ENCODE assay signal across 21 cellular contexts in the genomic region with DNA sequence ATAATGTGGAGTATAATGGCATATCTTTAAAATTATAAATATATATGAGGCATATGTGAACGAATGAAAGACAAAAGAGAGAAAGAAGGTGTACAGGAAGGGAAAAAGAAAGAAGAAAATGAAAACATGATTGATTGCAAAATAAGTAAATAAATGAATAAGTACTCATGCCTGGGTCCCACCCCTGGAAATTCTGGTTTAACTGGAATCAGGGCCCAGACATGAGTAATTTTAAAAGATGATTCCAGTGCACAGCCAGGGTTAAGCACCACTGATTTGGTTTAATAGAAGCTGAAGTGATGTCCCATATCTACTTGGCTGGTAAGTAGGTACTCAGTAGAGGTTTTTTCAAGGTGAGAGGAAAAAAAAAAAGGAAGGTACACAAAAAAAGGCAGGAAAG. TPM values are rescaled to one million over a fixed set of nuclear protein-coding genes. Genes with fewer than 3 reads are reported as not detected.
A peak's percentile ranks its signal among the peaks of the same experiment; 100 is the strongest.
DNase-seq lines count a peak whose midpoint lies in the region; ATAC-seq and TF ChIP-seq lines count a peak whose summit lies in the region.
"Had no signal": no experiment of that assay in that cellular context is flagged by ENCODE, and none has a peak within 500 bp of the region (broad histone marks: within the 10 kb centered on the region; RNA-seq: fewer than 3 reads in every experiment).

No MANE protein-coding gene starts in this region.

- H3K36me3 ChIP-seq in esophagus squamous epithelium: no peaks in the 10 kb centered on the region
- H3K36me3 ChIP-seq in prostate gland: no peaks in the 10 kb centered on the region
- no peaks in the 10 kb centered on the region for H3K36me3 ChIP-seq in CD4-positive, alpha-beta memory T cell (ENCODE audit: insufficient read depth, low read length)

- H3K27me3 Mint-ChIP-seq in activated CD8-positive, alpha-beta T cell treated with anti-CD3 and anti-CD28 coated beads, Interleukin-2, amount 10 ng/mL, durations not matched to agents 7 days and 5 days (ENCODE audit: low read depth): peaks cover 3% of the 10 kb centered on the region
- H3K27me3 Mint-ChIP-seq in CD4-positive, alpha-beta memory T cell: no peaks in the 10 kb centered on the region
- no peaks in the 10 kb centered on the region for H3K27me3 Mint-ChIP-seq in activated CD4-positive, alpha-beta T cell treated with anti-CD3 and anti-CD28 coated beads for 36 hours
- H3K27me3 Mint-ChIP-seq: central memory CD8-positive, alpha-beta T cell had no signal

- ATAC-seq in GM18861 (IDR thresholded peaks at IDR 0.05; ENCODE audit: unreplicated experiment): no peak
- no peak for ATAC-seq in activated CD8-positive, alpha-beta T cell treated with anti-CD3 and anti-CD28 coated beads, Interleukin-2, amount 10 ng/mL, durations not matched to agents 7 days and 5 days
- ATAC-seq in activated CD4-positive, alpha-beta T cell treated with anti-CD3 and anti-CD28 coated beads for 36 hours: no peak
- ATAC-seq: GM12878, left cardiac atrium had no signal

- H3K27ac ChIP-seq in esophagus squamous epithelium (peak overlapping the region in 3 of 4 donors; percentile 66 to 76 (median 72)), prostate gland (peak overlapping the region; percentile 59 to 68)
- no peak overlapping the region for H3K27ac ChIP-seq in CD4-positive, alpha-beta memory T cell (ENCODE audit: low read depth, low read length)
- H3K27ac ChIP-seq: HL-60 had no signal

- intact Hi-C loops in esophagus squamous epithelium (cut with DNase I) (no loop called here), prostate gland (cut with DNase I) (no loop called here)
- intact Hi-C loops in CD4-positive, alpha-beta memory T cell (cut with micrococcal nuclease): no loop called here
- intact Hi-C loops in activated CD4-positive, alpha-beta T cell treated with anti-CD3 and anti-CD28 coated beads for 36 hours (cut with DNase I, micrococcal nuclease): no loop called here

- H3K9me3 Mint-ChIP-seq in activated CD8-positive, alpha-beta T cell treated with anti-CD3 and anti-CD28 coated beads, Interleukin-2, amount 10 ng/mL, durations not matched to agents 7 days and 5 days (ENCODE audit: insufficient read depth): peaks cover 9% of the 10 kb centered on the region
- H3K9me3 Mint-ChIP-seq in CD4-positive, alpha-beta memory T cell: no peaks in the 10 kb centered on the region
- peaks cover 4% of the 10 kb centered on the region for H3K9me3 Mint-ChIP-seq in activated CD4-positive, alpha-beta T cell treated with anti-CD3 and anti-CD28 coated beads for 36 hours (ENCODE audit: low read depth)
- H3K9me3 Mint-ChIP-seq: central memory CD8-positive, alpha-beta T cell had no signal

- TF ChIP-seq CTCF in esophagus squamous epithelium (IDR thresholded peaks at IDR 0.05) (no peak), prostate gland (IDR thresholded peaks at IDR 0.05) (no peak)

- H3K4me1 ChIP-seq in esophagus squamous epithelium (peaks cover 7 to 24% (median 10%) of the 10 kb centered on the region in 3 donors), prostate gland (replicated peaks) (peaks cover 6% of the 10 kb centered on the region)
- H3K4me1 ChIP-seq in CD4-positive, alpha-beta memory T cell (ENCODE audit: insufficient read depth, low read length): no peaks in the 10 kb centered on the region

- H3K36me3 Mint-ChIP-seq in activated CD8-positive, alpha-beta T cell treated with anti-CD3 and anti-CD28 coated beads, Interleukin-2, amount 10 ng/mL, durations not matched to agents 7 days and 5 days (ENCODE audit: low read depth): peaks cover 2% of the 10 kb centered on the region
- H3K36me3 Mint-ChIP-seq in CD4-positive, alpha-beta memory T cell: no peaks in the 10 kb centered on the region
- no peaks in the 10 kb centered on the region for H3K36me3 Mint-ChIP-seq in activated CD4-positive, alpha-beta T cell treated with anti-CD3 and anti-CD28 coated beads for 36 hours (ENCODE audit: low read depth)

- POLR2A ChIA-PET in activated CD8-positive, alpha-beta T cell treated with anti-CD3 and anti-CD28 coated beads, Interleukin-2, amount 10 ng/mL, durations not matched to agents 7 days and 5 days (lab: Charles Lee): no interaction called here
- POLR2A ChIA-PET in CD4-positive, alpha-beta memory T cell (lab: Charles Lee; ENCODE audit: partially characterized antibody): no interaction called here
- POLR2A ChIA-PET in activated CD4-positive, alpha-beta T cell treated with anti-CD3 and anti-CD28 coated beads for 36 hours (lab: Charles Lee): no interaction called here

- H3K4me1 Mint-ChIP-seq in activated CD8-positive, alpha-beta T cell treated with anti-CD3 and anti-CD28 coated beads, Interleukin-2, amount 10 ng/mL, durations not matched to agents 7 days and 5 days (ENCODE audit: low read depth): peaks cover 5% of the 10 kb centered on the region
- H3K4me1 Mint-ChIP-seq in CD4-positive, alpha-beta memory T cell: peaks cover 2 to 5% (median 3%) of the 10 kb centered on the region in 4 donors
- H3K4me1 Mint-ChIP-seq in activated CD4-positive, alpha-beta T cell treated with anti-CD3 and anti-CD28 coated beads for 36 hours: peaks cover 2% of the 10 kb centered on the region
- H3K4me1 Mint-ChIP-seq: central memory CD8-positive, alpha-beta T cell had no signal

- H3K27me3 ChIP-seq in esophagus squamous epithelium: no peaks in the 10 kb centered on the region
- H3K27me3 ChIP-seq in prostate gland (replicated peaks; ENCODE audit: insufficient read depth): no peaks in the 10 kb centered on the region
- no peaks in the 10 kb centered on the region for H3K27me3 ChIP-seq in CD4-positive, alpha-beta memory T cell (ENCODE audit: insufficient read depth, low read length)

- H3K27ac Mint-ChIP-seq in activated CD8-positive, alpha-beta T cell treated with anti-CD3 and anti-CD28 coated beads, Interleukin-2, amount 10 ng/mL, durations not matched to agents 7 days and 5 days: no peak overlapping the region
- H3K27ac Mint-ChIP-seq in CD4-positive, alpha-beta memory T cell: no peak overlapping the region
- no peak overlapping the region for H3K27ac Mint-ChIP-seq in activated CD4-positive, alpha-beta T cell treated with anti-CD3 and anti-CD28 coated beads for 36 hours
- H3K27ac Mint-ChIP-seq: activated T-helper 2 cell treated with anti-CD3 and anti-CD28 coated beads, Interferon-gamma antibody, Interleukin-2, Interleukin-4, amounts not matched to agents 10 μg/mL and 5 μg/mL and 100 μg/mL, durations not matched to agents 14 hours and 24 hours and 36 hours had no signal

- TF ChIP-seq POLR2A in esophagus squamous epithelium (IDR thresholded peaks at IDR 0.05) (no peak), prostate gland (IDR thresholded peaks at IDR 0.05) (no peak)

- CTCF ChIA-PET in activated CD8-positive, alpha-beta T cell treated with anti-CD3 and anti-CD28 coated beads, Interleukin-2, amount 10 ng/mL, durations not matched to agents 7 days and 5 days (lab: Charles Lee): no interaction called here
- CTCF ChIA-PET in CD4-positive, alpha-beta memory T cell (lab: Charles Lee; ENCODE audit: partially characterized antibody): no interaction called here
- CTCF ChIA-PET in activated CD4-positive, alpha-beta T cell treated with anti-CD3 and anti-CD28 coated beads for 36 hours (lab: Charles Lee): no interaction called here

- WGBS in esophagus squamous epithelium, 2 donors: 36 to 37% methylated on average over 1 of the region's 1 CpG
- WGBS in prostate gland: 27% methylated on average over 1 of the region's 1 CpG

- H3K9me3 ChIP-seq in esophagus squamous epithelium: no peaks in the 10 kb centered on the region
- H3K9me3 ChIP-seq in prostate gland: no peaks in the 10 kb centered on the region
- H3K9me3 ChIP-seq in CD4-positive, alpha-beta memory T cell (ENCODE audit: control insufficient read depth in 1 of 2, low read length in 2 of 2): no peaks in the 10 kb centered on the region

- DNase-seq in DMS53 treated with DMSO at 0.1 percent for 48 hours (lab: John Stamatoyannopoulos, UW; ENCODE audit: unreplicated experiment) (peak; percentile 66), NCI-H2029 (lab: John Stamatoyannopoulos, UW) (peak; percentile 73), esophagus squamous epithelium (lab: John Stamatoyannopoulos, UW) (no peak), prostate gland (ENCODE audit: low spot score) (peak; percentile 79)
- no peak for DNase-seq in activated CD8-positive, alpha-beta T cell treated with anti-CD3 and anti-CD28 coated beads, Interleukin-2, amount 10 ng/mL, durations not matched to agents 7 days and 5 days
- no peak for DNase-seq in CD4-positive, alpha-beta memory T cell
- no peak for DNase-seq in activated CD4-positive, alpha-beta T cell treated with anti-CD3 and anti-CD28 coated beads for 36 hours
- DNase-seq: effector memory CD4-positive, alpha-beta T cell; GDM1; H7; left cardiac atrium; NCI-H226; nucleus accumbens; SHP77; stimulated activated CD4-positive, alpha-beta T cell treated with anti-CD3 and anti-CD28 coated beads, Interleukin-4, amount 100 ng/mL, for 1 hour; substantia nigra had no signal

- H3K4me3 ChIP-seq in esophagus squamous epithelium (no peak overlapping the region), prostate gland (no peak overlapping the region)
- no peak overlapping the region for H3K4me3 ChIP-seq in CD4-positive, alpha-beta memory T cell (ENCODE audit: low read length in 2 of 2)
- H3K4me3 ChIP-seq: GM12878 had no signal

- H3K4me3 Mint-ChIP-seq in activated CD8-positive, alpha-beta T cell treated with anti-CD3 and anti-CD28 coated beads, Interleukin-2, amount 10 ng/mL, durations not matched to agents 7 days and 5 days: no peak overlapping the region
- H3K4me3 Mint-ChIP-seq in CD4-positive, alpha-beta memory T cell: no peak overlapping the region
- no peak overlapping the region for H3K4me3 Mint-ChIP-seq in activated CD4-positive, alpha-beta T cell treated with anti-CD3 and anti-CD28 coated beads for 36 hours
- H3K4me3 Mint-ChIP-seq: central memory CD8-positive, alpha-beta T cell had no signal

RNA-seq across cellular contexts. Expression of a gene that starts 34.0 kb away (rescaled TPM):
- 10 to 100 TPM in 1 of 4 donors, 1 to 10 TPM in 3; 4.9 to 10.6 (median 8.2) TPM for total RNA-seq in esophagus squamous epithelium
- total RNA-seq in prostate gland: 10 to 100 TPM in 1 of 2 donors, 1 to 10 TPM in 1; 2.1 to 15.8 TPM
- total RNA-seq in activated CD8-positive, alpha-beta T cell treated with anti-CD3 and anti-CD28 coated beads, Interleukin-2, amount 10 ng/mL, durations not matched to agents 7 days and 5 days: 1 to 10 TPM; 2.4 to 3.1 TPM
- 1 to 10 TPM; 1.5 to 1.7 TPM for total RNA-seq in CD4-positive, alpha-beta memory T cell
- polyA plus RNA-seq in CD4-positive, alpha-beta memory T cell: 1 to 10 TPM; 1.7 to 2.9 TPM
- total RNA-seq in activated CD4-positive, alpha-beta T cell treated with anti-CD3 and anti-CD28 coated beads for 36 hours: 10 to 100 TPM; 11.1 to 15.1 TPM

Comparison
In these comparisons a context has a peak if more than half of its experiments do, and no peak if none do; other contexts are left out.
1. DNase-seq: peak in DMS53 treated with DMSO at 0.1 percent for 48 hours (single experiment), NCI-H2029 (single experiment) and prostate gland (single experiment); none in esophagus squamous epithelium (single experiment), activated CD8-positive, alpha-beta T cell treated with anti-CD3 and anti-CD28 coated beads, Interleukin-2, amount 10 ng/mL, durations not matched to agents 7 days and 5 days (single experiment), CD4-positive, alpha-beta memory T cell (0 of 5) and activated CD4-positive, alpha-beta T cell treated with anti-CD3 and anti-CD28 coated beads for 36 hours (single experiment).